Comparison of ENCODE assay signal across 23 cellular contexts in the genomic region with DNA sequence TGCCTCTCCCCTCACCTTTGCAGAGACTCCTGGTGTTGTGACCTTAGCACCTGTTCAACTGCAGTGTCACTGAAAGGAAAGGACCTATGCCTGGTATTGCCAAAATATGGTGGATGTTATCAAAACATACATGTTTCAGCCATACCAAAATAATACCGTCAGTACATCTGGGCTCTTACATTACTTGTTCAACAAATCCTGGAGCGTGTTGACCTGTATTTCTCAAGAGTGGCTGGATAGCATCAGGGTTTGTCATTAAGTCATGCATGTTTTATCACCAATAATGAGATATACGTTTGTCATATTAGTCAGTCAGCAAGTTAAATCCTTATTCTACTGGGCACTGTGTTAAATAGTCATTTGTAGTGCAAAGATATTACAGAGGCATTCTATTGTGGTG.
"Had no signal": no experiment of that assay in that cellular context is flagged by ENCODE, and none has a peak within 500 bp of the region (broad histone marks: within the 10 kb centered on the region; RNA-seq: fewer than 3 reads in every experiment).

No MANE protein-coding gene starts in this region.

- H3K27me3 ChIP-seq: stomach, suprapubic skin, testis, thyroid gland, tibial artery, tibial nerve, transverse colon, upper lobe of left lung, upper lobe of right lung, uterus, vagina had no signal

- H3K9me3 ChIP-seq: stomach, suprapubic skin, testis, thoracic aorta, thyroid gland, tibial artery, tibial nerve, transverse colon, upper lobe of left lung, upper lobe of right lung, uterus, vagina had no signal

- H3K27ac ChIP-seq: stomach, suprapubic skin, testis, thoracic aorta, thyroid gland, tibial artery, tibial nerve, transverse colon, upper lobe of left lung, upper lobe of right lung, uterus, vagina had no signal

- DNase-seq: stimulated activated CD4-positive, alpha-beta T cell treated with anti-CD3 and anti-CD28 coated beads, Interleukin-2, amount 100 ng/mL, for 48 hours; stimulated activated CD4-positive, alpha-beta T cell treated with anti-CD3 and anti-CD28 coated beads, Interleukin-4, amount 100 ng/mL, for 1 hour; stimulated activated CD4-positive, alpha-beta T cell treated with anti-CD3 and anti-CD28 coated beads, Interleukin-4, amount 100 ng/mL, for 24 hours; stimulated activated CD4-positive, alpha-beta T cell treated with anti-CD3 and anti-CD28 coated beads, Interleukin-4, amount 100 ng/mL, for 4 hours; stimulated activated CD8-positive, alpha-beta memory T cell treated with anti-CD3 and anti-CD28 coated beads, Interleukin-4, amount 100 ng/mL, for 48 hours; stimulated activated naive B cell treated with anti-CD40 and anti-IgM and Interleukin-4, amounts not matched to agents 10 μg/mL and 1 μg/mL and 100 μg/mL, for 72 hours; stimulated activated naive CD4-positive, alpha-beta T cell; stimulated activated naive CD4-positive, alpha-beta T cell treated with Interleukin-2 at 50 U/mL for 16 hours; stimulated activated naive CD8-positive, alpha-beta T cell treated with anti-CD3 and anti-CD28 coated beads, Interleukin-15, amount 100 ng/mL, for 72 hours; stimulated activated naive CD8-positive, alpha-beta T cell treated with anti-CD3 and anti-CD28 coated beads, Interleukin-15, Interleukin-2, amounts not matched to agents 100 U/mL and 50 U/mL, for 24 hours; stomach; substantia nigra; testis; thyroid gland; tibial artery; transverse colon; upper lobe of left lung; upper lobe of right lung; uterus had no signal

- H3K4me3 ChIP-seq: stomach, suprapubic skin, testis, thoracic aorta, thyroid gland, tibial artery, tibial nerve, transverse colon, upper lobe of left lung, upper lobe of right lung, uterus, vagina had no signal

- H3K36me3 ChIP-seq: stomach, suprapubic skin, thoracic aorta, thyroid gland, tibial artery, tibial nerve, transverse colon, upper lobe of left lung, upper lobe of right lung, uterus, vagina had no signal

- H3K4me1 ChIP-seq: stomach, suprapubic skin, testis, thyroid gland, tibial artery, tibial nerve, transverse colon, upper lobe of left lung, upper lobe of right lung, uterus, vagina had no signal
